In the genomic region with DNA sequence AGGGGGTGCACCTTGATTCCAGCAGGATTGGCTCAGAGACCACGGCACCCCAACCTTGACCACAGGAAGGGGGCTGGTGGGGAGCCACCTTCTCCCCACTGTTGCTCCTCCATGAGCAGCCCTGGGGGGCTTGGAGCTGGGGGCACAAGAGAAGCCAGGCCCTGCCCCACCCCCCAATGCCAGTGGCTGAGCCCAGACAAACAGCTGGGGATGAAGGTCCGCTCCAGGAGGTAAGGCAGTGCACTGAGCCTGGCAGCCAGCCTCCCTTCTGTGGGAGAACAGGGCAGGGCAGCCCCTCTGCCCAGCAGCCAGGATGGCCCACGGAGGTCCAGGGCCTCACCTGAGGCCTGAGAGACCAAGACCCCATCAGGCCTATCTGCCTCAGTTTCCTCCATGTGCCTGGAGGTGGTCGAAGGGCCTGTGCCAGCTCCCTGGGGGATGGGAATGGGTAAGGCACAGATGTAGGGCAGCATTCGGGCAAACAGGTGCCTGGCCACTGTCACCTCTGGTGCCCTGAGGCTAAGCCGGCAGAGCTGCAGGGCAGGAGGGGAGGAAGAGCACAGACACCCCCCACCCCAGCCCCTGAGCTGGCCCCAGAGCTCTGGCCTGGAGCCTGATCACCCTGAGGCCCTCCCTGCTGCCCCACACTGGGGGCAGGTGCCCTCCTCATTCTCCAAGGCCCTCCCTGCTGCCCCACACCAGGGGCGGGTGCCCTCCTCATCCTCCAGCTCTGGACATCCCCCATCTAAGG, we compare ENCODE assay signal across 12 cellular contexts. TPM values are rescaled to one million over a fixed set of nuclear protein-coding genes. Genes with fewer than 3 reads are reported as not detected.
DNase-seq lines count a peak whose midpoint lies in the region; ATAC-seq and TF ChIP-seq lines count a peak whose summit lies in the region.
"Had no signal": no experiment of that assay in that cellular context is flagged by ENCODE, and none has a peak within 500 bp of the region (broad histone marks: within the 10 kb centered on the region; RNA-seq: fewer than 3 reads in every experiment).

No MANE protein-coding gene starts in this region.

- 73% methylated on average over 7 of the region's 7 CpGs; no CpG with 5 or more reads in 1 of the 2 donors for WGBS in transverse colon (ENCODE audit: low coverage in 1 of 2), 2 donors

- no peak for TF ChIP-seq POLR2A in transverse colon (IDR thresholded peaks at IDR 0.05)

- no peaks in the 10 kb centered on the region for H3K27me3 ChIP-seq in SJSA1 (replicated peaks)
- H3K27me3 ChIP-seq in transverse colon = no peaks in the 10 kb centered on the region

- no peaks in the 10 kb centered on the region for H3K9me3 ChIP-seq in SJSA1 (replicated peaks)
- H3K9me3 ChIP-seq in transverse colon = no peaks in the 10 kb centered on the region

- peak overlapping the region; percentile 81 for H3K4me3 Mint-ChIP-seq in activated naive CD4-positive, alpha-beta T cell treated with anti-CD3 and anti-CD28 coated beads, Interleukin-2, amount 50 U/mL, for 24 hours
- H3K4me3 Mint-ChIP-seq: mesothelial cell of epicardium had no signal

- H3K4me1 Mint-ChIP-seq in activated naive CD4-positive, alpha-beta T cell treated with anti-CD3 and anti-CD28 coated beads, Interleukin-2, amount 50 U/mL, for 24 hours = peaks cover 88% of the 10 kb centered on the region

- intact Hi-C loops in transverse colon (cut with DNase I; ENCODE audit: low total_unique reads) = no loop called here

- no peak for TF ChIP-seq CTCF in transverse colon (IDR thresholded peaks at IDR 0.05)

- TF ChIP-seq EP300 in transverse colon (IDR thresholded peaks at IDR 0.05; ENCODE audit: low read depth) = no peak

- H3K4me3 ChIP-seq in SJSA1 (no peak overlapping the region), transverse colon (no peak overlapping the region)

- peaks cover 13% of the 10 kb centered on the region for H3K36me3 ChIP-seq in SJSA1
- H3K36me3 ChIP-seq in transverse colon = no peaks in the 10 kb centered on the region

- peaks cover 76% of the 10 kb centered on the region for H3K4me1 ChIP-seq in SJSA1 (replicated peaks)
- peaks cover 10 to 61% (median 28%) of the 10 kb centered on the region in 4 donors for H3K4me1 ChIP-seq in transverse colon

- no peaks in the 10 kb centered on the region for H3K27me3 Mint-ChIP-seq in activated naive CD4-positive, alpha-beta T cell treated with anti-CD3 and anti-CD28 coated beads, Interleukin-2, amount 50 U/mL, for 24 hours

- in situ Hi-C loops in transverse colon (cut with MboI; ENCODE audit: low pct_ligation_motif_present in 1 of 4, low pct_unique_long_range_greater_than_20kb in 1 of 4, low sequenced_read_pairs in 3 of 4) = no loop called here

- no peak for DNase-seq in activated naive CD4-positive, alpha-beta T cell treated with anti-CD3 and anti-CD28 coated beads, Interleukin-2, amount 50 U/mL, for 16 hours
- DNase-seq in SJSA1 (ENCODE audit: low read depth in 1 of 2, low spot score in 2 of 2) = no peak
- DNase-seq in left lobe of liver (ENCODE audit: low spot score) = peak; percentile 83
- no peak for DNase-seq in transverse colon
- DNase-seq in NCI-H1436 (lab: John Stamatoyannopoulos, UW) = no peak
- DNase-seq: hypothalamus, trophoblast cell had no signal

- peaks cover 4% of the 10 kb centered on the region for H3K36me3 Mint-ChIP-seq in activated naive CD4-positive, alpha-beta T cell treated with anti-CD3 and anti-CD28 coated beads, Interleukin-2, amount 50 U/mL, for 24 hours
- H3K36me3 Mint-ChIP-seq: mesothelial cell of epicardium had no signal

- peak; percentile 68 for ATAC-seq in left lobe of liver
- ATAC-seq in GM18498 (IDR thresholded peaks at IDR 0.05; ENCODE audit: unreplicated experiment) = no peak
- ATAC-seq in HG03039 (IDR thresholded peaks at IDR 0.05; ENCODE audit: unreplicated experiment) = no peak

- peak overlapping the region; percentile 86 for H3K27ac Mint-ChIP-seq in activated naive CD4-positive, alpha-beta T cell treated with anti-CD3 and anti-CD28 coated beads, Interleukin-2, amount 50 U/mL, for 24 hours
- H3K27ac Mint-ChIP-seq: mesothelial cell of epicardium had no signal

- no peaks in the 10 kb centered on the region for H3K9me3 Mint-ChIP-seq in activated naive CD4-positive, alpha-beta T cell treated with anti-CD3 and anti-CD28 coated beads, Interleukin-2, amount 50 U/mL, for 24 hours
- H3K9me3 Mint-ChIP-seq: mesothelial cell of epicardium had no signal

- H3K27ac ChIP-seq in SJSA1 (peak overlapping the region; percentile 88), transverse colon (peak overlapping the region; percentile 17 to 58 (median 36))

RNA-seq across cellular contexts. Expression of a gene that starts 7.1 kb away (rescaled TPM):
- total RNA-seq in SJSA1 (2014; rRNA removed; shearing (Covaris generic)) = 116 and 120 TPM in 2 replicates
- 13.6 TPM for total RNA-seq in left lobe of liver
- total RNA-seq in transverse colon = 10 to 100 TPM; 14.2 to 32.4 (median 24.9) TPM
- total RNA-seq: HT-29 had no signal

RNA-seq across cellular contexts. Expression of a gene that starts 26.2 kb away (rescaled TPM):
- 25.5 and 31.6 TPM in 2 replicates for total RNA-seq in SJSA1 (2014; rRNA removed; shearing (Covaris generic))
- total RNA-seq in left lobe of liver (19.1 TPM), transverse colon (10 to 100 TPM in 3 of 4 donors, 1 to 10 TPM in 1; 8.1 to 46.0 (median 16.6) TPM)

RNA-seq across cellular contexts. Expression of a gene that starts 40.1 kb away (rescaled TPM):
- total RNA-seq in SJSA1 (2014; rRNA removed; shearing (Covaris generic)) = 403 and 590 TPM in 2 replicates
- total RNA-seq in left lobe of liver (73.9 TPM), transverse colon (100 to 1,000 TPM; 157 to 552 (median 288) TPM)
